Comparison of ENCODE assay signal across 1 cellular context in the genomic region with DNA sequence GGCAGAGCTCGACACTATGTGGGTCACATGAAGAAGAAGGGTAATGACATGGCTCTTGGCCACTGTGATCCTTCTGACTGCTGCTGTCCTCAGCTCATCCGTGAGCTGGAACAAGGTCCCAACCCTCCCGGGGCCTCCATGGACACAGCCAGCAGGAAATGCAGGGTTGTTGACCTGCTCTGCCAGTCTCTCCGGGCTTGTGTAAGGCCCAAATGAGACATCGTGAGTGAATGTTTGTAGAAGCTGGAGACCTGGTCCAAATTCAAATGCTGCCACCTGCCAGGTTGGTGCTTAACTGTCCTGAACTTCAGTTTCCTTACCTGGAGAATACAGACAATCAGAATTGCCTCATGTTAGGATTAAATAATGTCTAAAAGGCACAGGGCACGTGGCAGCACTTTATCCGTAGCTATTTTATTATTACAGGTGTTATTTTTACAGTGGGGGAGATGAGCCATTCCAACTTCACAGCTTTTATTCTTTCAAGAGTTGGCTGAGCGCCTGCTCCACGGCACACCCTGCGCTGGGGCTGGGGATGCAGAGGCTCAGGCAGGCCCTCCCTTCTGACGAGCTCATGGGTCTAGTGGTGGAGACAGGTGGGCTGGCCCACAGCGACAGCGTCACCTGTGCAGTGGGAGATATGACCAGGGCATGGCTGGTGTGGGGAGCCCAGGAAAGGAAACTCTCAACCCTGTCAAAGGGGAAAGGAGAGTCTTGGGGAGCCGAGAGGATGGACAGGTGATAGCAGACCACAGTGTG.
TF ChIP-seq lines count a peak whose summit lies in the region.

No MANE protein-coding gene starts in this region.

TF ChIP-seq in GM23338, 12 proteins besides CTCF, POLR2A, EP300 and RAD21 (continued from another document):
- TF ChIP-seq ZNF114 (CRISPR knock-in tag; IDR thresholded peaks at IDR 0.05) (no peak), EZH2 (IDR thresholded peaks at IDR 0.05; ENCODE audit: low read depth, unreplicated experiment) (no peak), NANOG (IDR thresholded peaks at IDR 0.05; ENCODE audit: borderline replicate concordance) (no peak), CREB1 (CRISPR knock-in tag; IDR thresholded peaks at IDR 0.05; ENCODE audit: low read depth) (no peak)
TF ChIP-seq in GM23338: peak in this region for 0.
